Comparison of ENCODE assay signal across 1 cellular context in genomic region chr12:108689314-108690190, GRCh38.
TF ChIP-seq lines count a peak whose summit lies in the region.

No MANE protein-coding gene starts in this region.

TF ChIP-seq in K562, 482 proteins besides CTCF, POLR2A, EP300 and RAD21 (continued from another document and continues in another):
- TF ChIP-seq ZBTB40 (IDR thresholded peaks at IDR 0.05) (no peak), ZBTB40 (CRISPR knock-in tag; IDR thresholded peaks at IDR 0.05) (no peak), USF2 (CRISPR knock-in tag; IDR thresholded peaks at IDR 0.05) (no peak), ZBTB2 (IDR thresholded peaks at IDR 0.05) (peak; percentile 30; the same call in 1 of the 2 replicates), KAT2B (IDR thresholded peaks at IDR 0.05; ENCODE audit: low read depth, low read length) (no peak), SAFB2 (IDR thresholded peaks at IDR 0.05; ENCODE audit: borderline replicate concordance, low read depth, low read length, severe bottlenecking) (no peak), SIN3B (IDR thresholded peaks at IDR 0.05; ENCODE audit: low read depth) (no peak), AFF1 (IDR thresholded peaks at IDR 0.05; ENCODE audit: low read depth in 1 of 2, partially characterized antibody in 2 of 2) (peak in 1 of 2 experiments; percentile 74), ZMIZ1 (IDR thresholded peaks at IDR 0.05; ENCODE audit: low read depth in 2 of 2, low read length in 2 of 2) (peak in 1 of 2 experiments; percentile 75; a peak in 2 of 4 replicates), DNMT1 (IDR thresholded peaks at IDR 0.05) (no peak), ATF4 (CRISPR knock-in tag; IDR thresholded peaks at IDR 0.05) (no peak), TRIM24 (IDR thresholded peaks at IDR 0.05) (peak; percentile 63 to 72; a peak in 3 of 4 replicates), SIRT6 (IDR thresholded peaks at IDR 0.05; ENCODE audit: low read depth, low read length) (no peak), ZNF407 (IDR thresholded peaks at IDR 0.05; ENCODE audit: low read depth) (no peak), ZNF76 (CRISPR knock-in tag; IDR thresholded peaks at IDR 0.05; ENCODE audit: borderline replicate concordance) (no peak), GATA2 (CRISPR knock-in tag; IDR thresholded peaks at IDR 0.05) (peak; percentile 70), MEF2A (IDR thresholded peaks at IDR 0.05; ENCODE audit: control insufficient read depth, low read depth, low read length) (0 out of 2 replicates have a peak, but pooled peaks have one; percentile 12)
